15 cellular contexts compared by ENCODE assay signal in genomic region chr3:1232276-1232675, GRCh38.
DNase-seq lines count a peak whose midpoint lies in the region; ATAC-seq lines count a peak whose summit lies in the region.
"Had no signal": no experiment of that assay in that cellular context is flagged by ENCODE, and none has a peak within 500 bp of the region (broad histone marks: within the 10 kb centered on the region; RNA-seq: fewer than 3 reads in every experiment).

No MANE protein-coding gene starts in this region.

- no peak overlapping the region for H4K5ac ChIP-seq in mesendoderm (ENCODE audit: low read length)

- no peak overlapping the region for H2BK120ac ChIP-seq in mesendoderm (ENCODE audit: low read depth, low read length)

- no peak overlapping the region for H3K27ac ChIP-seq in mesendoderm (ENCODE audit: low read depth, low read length)
- H3K27ac ChIP-seq: A549, HL-60 had no signal

- H3K23ac ChIP-seq in mesendoderm (ENCODE audit: low read length): no peak overlapping the region

- H3K79me1 ChIP-seq in mesendoderm (ENCODE audit: low read length): no peaks in the 10 kb centered on the region

- H3K56ac ChIP-seq in mesendoderm (ENCODE audit: low read length): no peak overlapping the region

- ATAC-seq in HG03565 (IDR thresholded peaks at IDR 0.05; ENCODE audit: unreplicated experiment) (no peak), HG03378 (IDR thresholded peaks at IDR 0.05; ENCODE audit: unreplicated experiment) (no peak)
- ATAC-seq: A549; CD8-positive, alpha-beta T cell; GM12878; GM23338 had no signal

- no peak overlapping the region for H2BK15ac ChIP-seq in mesendoderm (replicated peaks; ENCODE audit: low read depth)

- H2BK5ac ChIP-seq in mesendoderm (ENCODE audit: low read length): no peak overlapping the region

- H3K18ac ChIP-seq in mesendoderm (ENCODE audit: low read length): no peak overlapping the region

- H3K36me3 ChIP-seq in mesendoderm (ENCODE audit: control insufficient read depth, insufficient read depth, low read length): no peaks in the 10 kb centered on the region
- H3K36me3 ChIP-seq: HAP-1 had no signal

- DNase-seq in DMS153 treated with DMSO at 0.1 percent for 48 hours (lab: John Stamatoyannopoulos, UW; ENCODE audit: unreplicated experiment) (peak; percentile 3), NCI-H1436 (lab: John Stamatoyannopoulos, UW) (peak; percentile 37), NCI-H69 (lab: John Stamatoyannopoulos, UW) (peak; percentile 80), mesendoderm (peak; percentile 21), DMS53 treated with DMSO at 0.1 percent for 48 hours (lab: John Stamatoyannopoulos, UW; ENCODE audit: unreplicated experiment) (no peak)
- DNase-seq: CD8-positive, alpha-beta T cell; COR-L47; DMS53 had no signal

- WGBS in mesendoderm (ENCODE audit: extremely low coverage, insufficient coverage, low lambda C conversion rate): no CpG with 5 or more reads among the region's 3 CpGs

- H2AK5ac ChIP-seq in mesendoderm (ENCODE audit: low read length): no peak overlapping the region

- H3K4me3 ChIP-seq in mesendoderm (ENCODE audit: low read length): no peak overlapping the region
- H3K4me3 ChIP-seq: A549, GM12878, GM23338, HAP-1 had no signal

- no peaks in the 10 kb centered on the region for H3K27me3 ChIP-seq in mesendoderm (ENCODE audit: insufficient read depth, low read length, poor library complexity)

- H3K4me1 ChIP-seq in mesendoderm (ENCODE audit: control insufficient read depth, low read depth, low read length): peaks cover 3% of the 10 kb centered on the region
- H3K4me1 ChIP-seq: A549 had no signal

- no peak overlapping the region for H4K8ac ChIP-seq in mesendoderm (ENCODE audit: low read depth, low read length)

- H3K4ac ChIP-seq in mesendoderm (ENCODE audit: low read depth, low read length): no peak overlapping the region

- no peaks in the 10 kb centered on the region for H3K79me2 ChIP-seq in mesendoderm (ENCODE audit: control insufficient read depth, insufficient read depth, low read length)

- H3K9ac ChIP-seq in mesendoderm (ENCODE audit: low read length): no peak overlapping the region

- H3K4me2 ChIP-seq in mesendoderm (ENCODE audit: low read length): no peak overlapping the region
- H3K4me2 ChIP-seq: A549, GM23338 had no signal
